8 cellular contexts compared by ENCODE assay signal in the genomic region with DNA sequence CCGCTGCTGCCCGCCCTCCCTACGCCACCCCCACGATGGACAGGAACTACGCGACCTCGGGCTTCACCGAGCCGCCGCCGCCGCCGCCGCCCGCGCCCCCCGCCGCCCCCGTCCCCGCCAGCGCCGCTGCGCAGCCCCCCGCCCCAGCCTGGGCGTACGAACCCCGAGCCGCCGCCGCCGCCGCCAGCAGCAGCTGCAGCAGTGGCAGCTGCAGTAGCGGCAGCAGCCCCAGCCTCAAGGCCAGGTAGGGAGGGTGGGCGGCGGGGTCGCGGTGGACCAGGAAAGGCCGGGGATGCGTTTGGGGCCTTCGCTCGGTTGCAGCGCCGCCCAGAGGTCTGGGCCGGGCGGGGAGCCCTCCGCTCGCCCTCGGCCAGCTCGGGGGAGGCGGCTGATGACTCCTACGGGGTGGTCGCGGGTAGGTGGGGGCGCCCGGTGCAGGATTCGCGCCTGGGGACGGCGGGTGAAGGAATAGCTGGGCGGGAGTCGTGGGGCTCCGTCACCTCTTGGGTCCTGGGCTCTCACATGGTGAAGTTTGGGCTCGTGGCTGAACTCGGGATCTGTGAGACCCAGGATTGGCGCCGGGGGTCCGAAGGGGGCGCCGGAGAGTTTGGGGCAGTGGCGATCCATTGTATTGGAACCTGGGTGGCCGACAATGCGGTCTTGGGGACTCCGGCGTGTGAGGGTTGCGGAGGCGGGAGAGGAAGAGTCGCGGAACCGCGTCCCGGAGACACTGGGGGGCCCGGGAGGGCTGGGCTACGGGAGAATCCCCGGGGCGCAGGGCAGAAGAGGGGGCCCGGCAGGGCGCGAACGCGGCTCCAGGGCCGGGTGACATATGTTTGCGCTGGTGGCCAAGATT. TPM values are rescaled to one million over a fixed set of nuclear protein-coding genes. Genes with fewer than 3 reads are reported as not detected.
DNase-seq lines count a peak whose midpoint lies in the region; ATAC-seq and TF ChIP-seq lines count a peak whose summit lies in the region.

No MANE protein-coding gene starts in this region.

- H3K27ac ChIP-seq in KOPT-K1 (ENCODE audit: low read depth, low read length, poor library complexity, severe bottlenecking), result peak overlapping the region; percentile 91

- H3K36me3 Mint-ChIP-seq in activated B cell treated with CpG ODN at 0.5 μM for 24 hours (ENCODE audit: low read depth), result peaks cover 3% of the 10 kb centered on the region

- H3K9me3 Mint-ChIP-seq in activated B cell treated with CpG ODN at 0.5 μM for 24 hours, result no peaks in the 10 kb centered on the region

- H3K4me3 Mint-ChIP-seq in activated B cell treated with CpG ODN at 0.5 μM for 24 hours, result peak overlapping the region; percentile 94

- H3K36me3 ChIP-seq in KOPT-K1 (ENCODE audit: insufficient read depth, low read length) (no peaks in the 10 kb centered on the region), kidney epithelial cell (ENCODE audit: control insufficient read depth, insufficient read depth, low read length) (no peaks in the 10 kb centered on the region)

- CTCF ChIA-PET in activated B cell treated with CpG ODN at 0.5 μM for 24 hours (lab: Charles Lee), result interaction anchor here (1.9 kb wide), 1 partner anchor 9 kb away, joined by 5 read pairs; no protein-coding TSS in a partner anchor

- no peak for TF ChIP-seq CTCF in activated B cell treated with CpG ODN at 0.5 μM for 24 hours (IDR thresholded peaks at IDR 0.05)
- TF ChIP-seq CTCF in kidney epithelial cell (IDR thresholded peaks at IDR 0.05; ENCODE audit: insufficient read depth, low read length, poor library complexity, severe bottlenecking), result peak; percentile 43

- peak overlapping the region; percentile 82 for H3K27ac Mint-ChIP-seq in activated B cell treated with CpG ODN at 0.5 μM for 24 hours

- H3K4me1 Mint-ChIP-seq in activated B cell treated with CpG ODN at 0.5 μM for 24 hours, result peaks cover 30% of the 10 kb centered on the region

- DNase-seq in activated B cell treated with CpG ODN at 0.5 μM for 24 hours, result peak; percentile 65
- DNase-seq in central memory CD4-positive, alpha-beta T cell, result peak; percentile 35
- no peak for DNase-seq in kidney epithelial cell (ENCODE audit: low read depth)
- DNase-seq in stimulated activated CD4-positive, alpha-beta T cell treated with anti-CD3 and anti-CD28 coated beads, Interleukin-1b, Interleukin-23, amount 100 ng/mL, for 1 hour (ENCODE audit: low read depth in 2 of 2), result peak; percentile 10 to 16
- no peak for DNase-seq in middle frontal gyrus (ENCODE audit: extremely low spot score, low spot score)

- intact Hi-C loops in activated B cell treated with CpG ODN at 0.5 μM for 24 hours (cut with micrococcal nuclease), result loop anchor here (1.0 to 10.0 kb wide), 6 partner anchors 65 to 1544 kb away; a partner anchor contains a TSS

- H3K27me3 Mint-ChIP-seq in activated B cell treated with CpG ODN at 0.5 μM for 24 hours, result no peaks in the 10 kb centered on the region

- no peaks in the 10 kb centered on the region for H3K27me3 ChIP-seq in kidney epithelial cell (ENCODE audit: control insufficient read depth, insufficient read depth, low read length)

- H3K4me3 ChIP-seq in GM08714 (ENCODE audit: low read length), result peak overlapping the region; percentile 88
- peak overlapping the region; percentile 86 for H3K4me3 ChIP-seq in kidney epithelial cell (ENCODE audit: low read depth, low read length)

- peak; percentile 31 for ATAC-seq in GM21737 (IDR thresholded peaks at IDR 0.05; ENCODE audit: unreplicated experiment)
- ATAC-seq in activated B cell treated with CpG ODN at 0.5 μM for 24 hours (ENCODE audit: low read depth), result peak; percentile 51

- POLR2A ChIA-PET in activated B cell treated with CpG ODN at 0.5 μM for 24 hours (lab: Charles Lee), result interaction anchor here (1.3 to 1.9 kb wide), 4 partner anchors 12 to 364 kb away, joined by 3 to 10 read pairs (median 8); a partner anchor contains a TSS

- H3K9me3 ChIP-seq in KOPT-K1 (ENCODE audit: insufficient read depth, low read length, poor library complexity, severe bottlenecking), result no peaks in the 10 kb centered on the region

RNA-seq across cellular contexts. Expression of a gene that starts 0.7 kb away (rescaled TPM):
- total RNA-seq in activated B cell treated with CpG ODN at 0.5 μM for 24 hours (13.4 and 15.1 TPM in 2 replicates), kidney epithelial cell (21.6 and 24.6 TPM in 2 replicates)

Comparison
In these comparisons a context has a peak if more than half of its experiments do, and no peak if none do; other contexts are left out.
1. DNase-seq: peak in activated B cell treated with CpG ODN at 0.5 μM for 24 hours (single experiment), central memory CD4-positive, alpha-beta T cell (single experiment) and stimulated activated CD4-positive, alpha-beta T cell treated with anti-CD3 and anti-CD28 coated beads, Interleukin-1b, Interleukin-23, amount 100 ng/mL, for 1 hour (2 of 2); none in kidney epithelial cell (single experiment) and middle frontal gyrus (single experiment).